Comparison of ENCODE assay signal across 18 cellular contexts in genomic region chr11:113521737-113522517, GRCh38. TPM values are rescaled to one million over a fixed set of nuclear protein-coding genes. Genes with fewer than 3 reads are reported as not detected.
DNase-seq lines count a peak whose midpoint lies in the region; ATAC-seq and TF ChIP-seq lines count a peak whose summit lies in the region.
"Had no signal": no experiment of that assay in that cellular context is flagged by ENCODE, and none has a peak within 500 bp of the region (broad histone marks: within the 10 kb centered on the region; RNA-seq: fewer than 3 reads in every experiment).

No MANE protein-coding gene starts in this region.

- no peak overlapping the region for H3K4me2 ChIP-seq in mesenchymal stem cell (ENCODE audit: low read length, poor library complexity, severe bottlenecking)
- H3K4me2 ChIP-seq: GM23338 had no signal

- H3K36me3 ChIP-seq in mesenchymal stem cell (ENCODE audit: control insufficient read depth in 1 of 2, insufficient read depth in 2 of 2, low read depth in 1 of 2, low read length in 2 of 2): no peaks in the 10 kb centered on the region
- H3K36me3 ChIP-seq: BE2C had no signal

- H3K27me3 ChIP-seq in mesenchymal stem cell (ENCODE audit: control insufficient read depth in 1 of 2, insufficient read depth in 1 of 2, low read length in 2 of 2): peaks cover 8 to 19% of the 10 kb centered on the region in 2 experiments
- H3K27me3 ChIP-seq: BE2C had no signal

- no peak for ATAC-seq in HG03442 (IDR thresholded peaks at IDR 0.05; ENCODE audit: unreplicated experiment)
- ATAC-seq in activated CD4-positive, CD25-positive, alpha-beta regulatory T cell treated with anti-CD3 and anti-CD28 coated beads, Interleukin-2, amount 50 U/mL, for 24 hours: no peak
- ATAC-seq: GM23338 had no signal

- no peak overlapping the region for H3K14ac ChIP-seq in mesenchymal stem cell (ENCODE audit: low read length in 2 of 2)

- no peak overlapping the region for H2BK12ac ChIP-seq in mesenchymal stem cell (ENCODE audit: low read length in 2 of 2)

- no peak for TF ChIP-seq CTCF in epithelial cell of esophagus (IDR thresholded peaks at IDR 0.05; ENCODE audit: insufficient read depth, low read depth, low read length, missing control alignments)

- H4K91ac ChIP-seq in mesenchymal stem cell (ENCODE audit: low read length): no peak overlapping the region

- no peak overlapping the region for H2BK120ac ChIP-seq in mesenchymal stem cell (ENCODE audit: low read depth, low read length)

- H4K8ac ChIP-seq in mesenchymal stem cell (ENCODE audit: low read length): no peak overlapping the region

- H3K4me3 ChIP-seq in epithelial cell of esophagus (ENCODE audit: low read length) (no peak overlapping the region), mesenchymal stem cell (ENCODE audit: insufficient read depth in 1 of 2, low read depth in 1 of 2, low read length in 2 of 2) (peak overlapping the region in 1 of 2 experiments; percentile 3)
- H3K4me3 ChIP-seq: GM23338 had no signal

- no peaks in the 10 kb centered on the region for H3K9me3 ChIP-seq in mesenchymal stem cell (ENCODE audit: control insufficient read depth, low read length)
- H3K9me3 ChIP-seq: BE2C had no signal

- no peak overlapping the region for H2AK5ac ChIP-seq in mesenchymal stem cell (ENCODE audit: low read length, severe bottlenecking)

- H3K4ac ChIP-seq in mesenchymal stem cell (ENCODE audit: low read depth in 1 of 2, low read length in 2 of 2): no peak overlapping the region

- 42% methylated on average over 3 of the region's 3 CpGs for WGBS in mesenchymal stem cell

- H3K27ac ChIP-seq in mesenchymal stem cell (ENCODE audit: low read length, poor library complexity, severe bottlenecking): no peak overlapping the region
- H3K27ac ChIP-seq: HL-60 had no signal

- H3K9ac ChIP-seq in mesenchymal stem cell (ENCODE audit: low read length): peak overlapping the region; percentile 56

- H2AFZ ChIP-seq in mesenchymal stem cell (ENCODE audit: low read depth, low read length): no peak overlapping the region
- H2AFZ ChIP-seq: GM23338 had no signal

- H2BK5ac ChIP-seq in mesenchymal stem cell (ENCODE audit: low read depth, low read length, poor library complexity, severe bottlenecking): no peak overlapping the region

- no peak overlapping the region for H3K23ac ChIP-seq in mesenchymal stem cell (ENCODE audit: low read length in 2 of 2)

- DNase-seq in EL: peak; percentile 25
- peak; percentile 90 for DNase-seq in LHCN-M2 (ENCODE audit: low read depth)
- DNase-seq in epithelial cell of esophagus (ENCODE audit: low read depth): peak; percentile 33
- DNase-seq in mesenchymal stem cell: no peak
- DNase-seq in NCI-H146 (lab: John Stamatoyannopoulos, UW): no peak
- no peak for DNase-seq in NCI-H128 (lab: John Stamatoyannopoulos, UW; ENCODE audit: unreplicated experiment)
- DNase-seq: ACHN; BE2C; CD8-positive, alpha-beta memory T cell; NCI-H1436; NCI-H2081 treated with DMSO at 0.1 percent for 48 hours; NCI-H2227 treated with DMSO at 0.1 percent for 48 hours; NCI-H526; OCI-M1 had no signal

- no peaks in the 10 kb centered on the region for H3K79me1 ChIP-seq in mesenchymal stem cell (replicated peaks; ENCODE audit: low read length, poor library complexity, severe bottlenecking)

- no peak overlapping the region for H2BK15ac ChIP-seq in mesenchymal stem cell (ENCODE audit: low read depth, poor library complexity, severe bottlenecking)

- H3K4me1 ChIP-seq in mesenchymal stem cell (ENCODE audit: control insufficient read depth, insufficient read depth, low read depth, low read length): no peaks in the 10 kb centered on the region
- H3K4me1 ChIP-seq: BE2C had no signal

- H3K18ac ChIP-seq in mesenchymal stem cell (ENCODE audit: low read depth in 1 of 2, low read length in 2 of 2): no peak overlapping the region

RNA-seq across cellular contexts. Expression of gene DRD2, which starts 46.7 kb away (rescaled TPM):
- total RNA-seq in LHCN-M2 (2014; rRNA removed): 3.3 and 5.7 TPM in 2 replicates
- polyA plus RNA-seq in LHCN-M2 (2012): 1.1 TPM
- not detected for polyA plus RNA-seq in mesenchymal stem cell (2013, experiment 1 of 2)
- polyA plus RNA-seq in mesenchymal stem cell (2013, experiment 2 of 2): 0.03 TPM
- total RNA-seq: CD8-positive, alpha-beta memory T cell had no signal
- polyA plus RNA-seq: CD8-positive, alpha-beta memory T cell had no signal

Comparison
In these comparisons a context has a peak if more than half of its experiments do, and no peak if none do; other contexts are left out.
1. DNase-seq: peak in EL (single experiment), LHCN-M2 (single experiment) and epithelial cell of esophagus (single experiment); none in mesenchymal stem cell (single experiment), NCI-H146 (single experiment) and NCI-H128 (single experiment).